ENCODE assay signal across 1 cellular context in the genomic region with DNA sequence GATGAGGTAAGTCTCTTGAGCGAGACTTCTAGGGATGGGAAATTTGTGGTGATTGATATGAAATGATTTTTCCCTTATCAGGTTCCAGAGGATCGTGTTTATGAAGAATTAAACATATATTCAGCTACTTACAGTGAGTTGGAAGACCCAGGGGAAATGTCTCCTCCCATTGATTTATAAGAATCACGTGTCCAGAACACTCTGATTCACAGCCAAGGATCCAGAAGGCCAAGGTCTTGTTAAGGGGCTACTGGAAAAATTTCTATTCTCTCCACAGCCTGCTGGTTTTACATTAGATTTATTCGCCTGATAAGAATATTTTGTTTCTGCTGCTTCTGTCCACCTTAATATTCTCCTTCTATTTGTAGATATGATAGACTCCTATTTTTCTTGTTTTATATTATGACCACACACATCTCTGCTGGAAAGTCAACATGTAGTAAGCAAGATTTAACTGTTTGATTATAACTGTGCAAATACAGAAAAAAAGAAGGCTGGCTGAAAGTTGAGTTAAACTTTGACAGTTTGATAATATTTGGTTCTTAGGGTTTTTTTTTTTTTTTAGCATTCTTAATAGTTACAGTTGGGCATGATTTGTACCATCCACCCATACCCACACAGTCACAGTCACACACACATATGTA.
TF ChIP-seq lines count a peak whose summit lies in the region.

No MANE protein-coding gene starts in this region.

TF ChIP-seq in HepG2, 621 proteins besides CTCF, POLR2A, EP300 and RAD21:
- 0 out of 2 replicates have a peak, but pooled peaks have one; percentile 11 for TF ChIP-seq FOXA3 (CRISPR knock-in tag; IDR thresholded peaks at IDR 0.05)
- TF ChIP-seq, protein P1, sequence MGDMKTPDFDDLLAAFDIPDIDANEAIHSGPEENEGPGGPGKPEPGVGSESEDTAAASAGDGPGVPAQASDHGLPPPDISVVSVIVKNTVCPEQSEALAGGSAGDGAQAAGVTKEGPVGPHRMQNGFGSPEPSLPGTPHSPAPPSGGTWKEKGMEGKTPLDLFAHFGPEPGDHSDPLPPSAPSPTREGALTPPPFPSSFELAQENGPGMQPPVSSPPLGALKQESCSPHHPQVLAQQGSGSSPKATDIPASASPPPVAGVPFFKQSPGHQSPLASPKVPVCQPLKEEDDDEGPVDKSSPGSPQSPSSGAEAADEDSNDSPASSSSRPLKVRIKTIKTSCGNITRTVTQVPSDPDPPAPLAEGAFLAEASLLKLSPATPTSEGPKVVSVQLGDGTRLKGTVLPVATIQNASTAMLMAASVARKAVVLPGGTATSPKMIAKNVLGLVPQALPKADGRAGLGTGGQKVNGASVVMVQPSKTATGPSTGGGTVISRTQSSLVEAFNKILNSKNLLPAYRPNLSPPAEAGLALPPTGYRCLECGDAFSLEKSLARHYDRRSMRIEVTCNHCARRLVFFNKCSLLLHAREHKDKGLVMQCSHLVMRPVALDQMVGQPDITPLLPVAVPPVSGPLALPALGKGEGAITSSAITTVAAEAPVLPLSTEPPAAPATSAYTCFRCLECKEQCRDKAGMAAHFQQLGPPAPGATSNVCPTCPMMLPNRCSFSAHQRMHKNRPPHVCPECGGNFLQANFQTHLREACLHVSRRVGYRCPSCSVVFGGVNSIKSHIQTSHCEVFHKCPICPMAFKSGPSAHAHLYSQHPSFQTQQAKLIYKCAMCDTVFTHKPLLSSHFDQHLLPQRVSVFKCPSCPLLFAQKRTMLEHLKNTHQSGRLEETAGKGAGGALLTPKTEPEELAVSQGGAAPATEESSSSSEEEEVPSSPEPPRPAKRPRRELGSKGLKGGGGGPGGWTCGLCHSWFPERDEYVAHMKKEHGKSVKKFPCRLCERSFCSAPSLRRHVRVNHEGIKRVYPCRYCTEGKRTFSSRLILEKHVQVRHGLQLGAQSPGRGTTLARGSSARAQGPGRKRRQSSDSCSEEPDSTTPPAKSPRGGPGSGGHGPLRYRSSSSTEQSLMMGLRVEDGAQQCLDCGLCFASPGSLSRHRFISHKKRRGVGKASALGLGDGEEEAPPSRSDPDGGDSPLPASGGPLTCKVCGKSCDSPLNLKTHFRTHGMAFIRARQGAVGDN (CRISPR knock-in tag; IDR thresholded peaks at IDR 0.05), result no peak
- TF ChIP-seq, protein P2, sequence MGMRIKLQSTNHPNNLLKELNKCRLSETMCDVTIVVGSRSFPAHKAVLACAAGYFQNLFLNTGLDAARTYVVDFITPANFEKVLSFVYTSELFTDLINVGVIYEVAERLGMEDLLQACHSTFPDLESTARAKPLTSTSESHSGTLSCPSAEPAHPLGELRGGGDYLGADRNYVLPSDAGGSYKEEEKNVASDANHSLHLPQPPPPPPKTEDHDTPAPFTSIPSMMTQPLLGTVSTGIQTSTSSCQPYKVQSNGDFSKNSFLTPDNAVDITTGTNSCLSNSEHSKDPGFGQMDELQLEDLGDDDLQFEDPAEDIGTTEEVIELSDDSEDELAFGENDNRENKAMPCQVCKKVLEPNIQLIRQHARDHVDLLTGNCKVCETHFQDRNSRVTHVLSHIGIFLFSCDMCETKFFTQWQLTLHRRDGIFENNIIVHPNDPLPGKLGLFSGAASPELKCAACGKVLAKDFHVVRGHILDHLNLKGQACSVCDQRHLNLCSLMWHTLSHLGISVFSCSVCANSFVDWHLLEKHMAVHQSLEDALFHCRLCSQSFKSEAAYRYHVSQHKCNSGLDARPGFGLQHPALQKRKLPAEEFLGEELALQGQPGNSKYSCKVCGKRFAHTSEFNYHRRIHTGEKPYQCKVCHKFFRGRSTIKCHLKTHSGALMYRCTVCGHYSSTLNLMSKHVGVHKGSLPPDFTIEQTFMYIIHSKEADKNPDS (CRISPR knock-in tag; IDR thresholded peaks at IDR 0.05), result no peak
- TF ChIP-seq ZNF674 (CRISPR knock-in tag; IDR thresholded peaks at IDR 0.05; ENCODE audit: low read depth), result no peak
